15 cellular contexts compared by ENCODE assay signal in genomic region chr12:106120578-106121105, GRCh38. TPM values are rescaled to one million over a fixed set of nuclear protein-coding genes. Genes with fewer than 3 reads are reported as not detected.
DNase-seq lines count a peak whose midpoint lies in the region; ATAC-seq and TF ChIP-seq lines count a peak whose summit lies in the region.
"Had no signal": no experiment of that assay in that cellular context is flagged by ENCODE, and none has a peak within 500 bp of the region (broad histone marks: within the 10 kb centered on the region; RNA-seq: fewer than 3 reads in every experiment).

No MANE protein-coding gene starts in this region.

- no peak overlapping the region for H3K56ac ChIP-seq in IMR-90 (ENCODE audit: extremely low read depth, insufficient read depth, low read length)

- H3K9me3 ChIP-seq in IMR-90 (ENCODE audit: control insufficient read depth, insufficient read depth, low read length): no peaks in the 10 kb centered on the region
- H3K9me3 ChIP-seq in esophagus squamous epithelium: no peaks in the 10 kb centered on the region
- no peaks in the 10 kb centered on the region for H3K9me3 ChIP-seq in liver (ENCODE audit: control insufficient read depth in 4 of 4, low read length in 3 of 4)
- no peaks in the 10 kb centered on the region for H3K9me3 ChIP-seq in skeletal muscle tissue (ENCODE audit: control insufficient read depth in 3 of 3, low read length in 3 of 3)

- no peak overlapping the region for H4K8ac ChIP-seq in IMR-90 (ENCODE audit: low read depth in 2 of 2, low read length in 2 of 2)

- no peak overlapping the region for H3K23ac ChIP-seq in IMR-90 (ENCODE audit: low read depth, low read length)

- no peak for DNase-seq in IMR-90
- DNase-seq in esophagus squamous epithelium (lab: John Stamatoyannopoulos, UW): no peak
- DNase-seq in GM03348 (ENCODE audit: low spot score): no peak
- no peak for DNase-seq in RWPE1 (ENCODE audit: low spot score)
- no peak for DNase-seq in NCI-H128 (lab: John Stamatoyannopoulos, UW; ENCODE audit: unreplicated experiment)
- DNase-seq: activated CD4-positive, alpha-beta memory T cell treated with anti-CD3 and anti-CD28 coated beads for 36 hours; activated T-cell treated with anti-CD3 and anti-CD28 coated beads, Interleukin-2, amount 50 U/mL, for 4 hours; HCEC 1CT; MV-4-11; PC-9 had no signal

- no peak overlapping the region for H2BK20ac ChIP-seq in IMR-90 (ENCODE audit: low read depth, low read length)

- in situ Hi-C loops in IMR-90 (cut with MboI; ENCODE audit: low sequenced_read_pairs): no loop called here

- TF ChIP-seq RAD21 in IMR-90 (IDR thresholded peaks at IDR 0.05; ENCODE audit: low read length): no peak
- TF ChIP-seq RAD21 in liver (IDR thresholded peaks at IDR 0.05): peak; percentile 50 to 62

- no peak overlapping the region for H3K14ac ChIP-seq in IMR-90 (replicated peaks; ENCODE audit: low read depth, low read length)

- no peak overlapping the region for H2AFZ ChIP-seq in IMR-90 (replicated peaks; ENCODE audit: low read length, poor library complexity)
- H2AFZ ChIP-seq: PC-9 had no signal

- H2AK9ac ChIP-seq in IMR-90 (replicated peaks; ENCODE audit: low read depth, low read length, poor library complexity): no peak overlapping the region

- H3K27ac ChIP-seq in IMR-90 (ENCODE audit: insufficient read depth, low read length) (no peak overlapping the region), esophagus squamous epithelium (peak overlapping the region in 3 of 4 donors; percentile 30 to 77 (median 67)), liver (ENCODE audit: low read depth in 1 of 2, low read length in 2 of 2) (peak overlapping the region; percentile 87 to 89), skeletal muscle tissue (ENCODE audit: low read depth, low read length) (peak overlapping the region; percentile 39), RWPE1 (no peak overlapping the region)
- H3K27ac ChIP-seq: PC-9 had no signal

- intact Hi-C loops in IMR-90 (cut with micrococcal nuclease) (no loop called here), esophagus squamous epithelium (cut with DNase I) (no loop called here)

- H3K9me1 ChIP-seq in IMR-90 (ENCODE audit: insufficient read depth, low read length): peaks cover 15% of the 10 kb centered on the region

- peaks cover 50 to 85% of the 10 kb centered on the region in 2 experiments for H3K79me1 ChIP-seq in IMR-90 (ENCODE audit: low read depth in 1 of 2, low read length in 2 of 2)

- no peak for TF ChIP-seq POLR2A in IMR-90 (IDR thresholded peaks at IDR 0.05; ENCODE audit: low read depth, low read length)
- no peak for TF ChIP-seq POLR2A in esophagus squamous epithelium (IDR thresholded peaks at IDR 0.05)

- TF ChIP-seq CTCF in IMR-90 (conservative IDR thresholded peaks at IDR 0.05; ENCODE audit: low read depth, low read length) (no peak), esophagus squamous epithelium (IDR thresholded peaks at IDR 0.05) (no peak), liver (IDR thresholded peaks at IDR 0.05; ENCODE audit: low read depth, low read length, missing input control) (no peak), RWPE1 (conservative IDR thresholded peaks at IDR 0.05; ENCODE audit: low read depth) (no peak)

- peaks cover 8% of the 10 kb centered on the region for H4K20me1 ChIP-seq in IMR-90 (ENCODE audit: insufficient read depth, low read length)

- H3K27me3 ChIP-seq in IMR-90 (ENCODE audit: control insufficient read depth, insufficient read depth, low read length) (no peaks in the 10 kb centered on the region), esophagus squamous epithelium (peaks cover 0 to 33% (median 0%) of the 10 kb centered on the region in 4 donors), liver (ENCODE audit: control insufficient read depth in 4 of 4, insufficient read depth in 4 of 4, low read length in 3 of 4) (no peaks in the 10 kb centered on the region), skeletal muscle tissue (ENCODE audit: control insufficient read depth in 3 of 3, insufficient read depth in 3 of 3, low read length in 3 of 3) (no peaks in the 10 kb centered on the region)

- no peak overlapping the region for H3K4me3 ChIP-seq in IMR-90 (ENCODE audit: insufficient read depth, low read depth, low read length)
- H3K4me3 ChIP-seq in esophagus squamous epithelium: no peak overlapping the region
- H3K4me3 ChIP-seq in liver (ENCODE audit: low read depth in 1 of 3, low read length in 3 of 3): no peak overlapping the region
- H3K4me3 ChIP-seq in skeletal muscle tissue (ENCODE audit: low read length in 3 of 3): no peak overlapping the region
- H3K4me3 ChIP-seq: GM12878, PC-9 had no signal

- no peak for ATAC-seq in IMR-90 (ENCODE audit: low read depth)
- ATAC-seq in HG02885 (IDR thresholded peaks at IDR 0.05; ENCODE audit: poor library complexity, unreplicated experiment): no peak
- ATAC-seq: activated T-cell treated with anti-CD3 and anti-CD28 coated beads, Interleukin-2, amount 50 U/mL, for 4 hours; esophagus mucosa; GM12878 had no signal

- 76% methylated on average over 4 of the region's 7 CpGs; no CpG with 5 or more reads in 1 of the 2 experiments for WGBS in IMR-90 (ENCODE audit: extremely low coverage in 2 of 2, insufficient read length in 1 of 2), 2 experiments
- WGBS in esophagus squamous epithelium, 2 donors: 59 to 79% methylated on average over 6 to 7 of the region's 7 CpGs
- 18% methylated on average over 7 of the region's 7 CpGs for WGBS in liver

- H2AK5ac ChIP-seq in IMR-90 (ENCODE audit: low read depth, low read length): no peak overlapping the region; the same call in 1 of the 2 replicates

- H2BK15ac ChIP-seq in IMR-90 (ENCODE audit: low read depth, low read length): no peak overlapping the region

- no peak overlapping the region for H3K4me2 ChIP-seq in IMR-90 (ENCODE audit: low read depth, low read length)
- H3K4me2 ChIP-seq: PC-9 had no signal

- dilution Hi-C loops in IMR-90 (cut with HindIII; ENCODE audit: low sequenced_read_pairs, unreplicated experiment): no loop called here

- CTCF ChIA-PET in IMR-90 (lab: Yijun Ruan, JAX): no interaction called here
- CTCF ChIA-PET in RWPE1 (lab: Yijun Ruan, JAX): no interaction called here

- H3K9ac ChIP-seq in IMR-90 (ENCODE audit: low read depth, low read length): no peak overlapping the region
- H3K9ac ChIP-seq in liver (ENCODE audit: low read depth in 1 of 2, low read length in 2 of 2): peak overlapping the region in 1 of 2 donors; percentile 8
- no peak overlapping the region for H3K9ac ChIP-seq in skeletal muscle tissue (ENCODE audit: low read depth in 1 of 3, low read length in 3 of 3)

- no peak overlapping the region for H4K91ac ChIP-seq in IMR-90 (ENCODE audit: insufficient read depth, low read depth, low read length)

- no TSS peak for BruUV-seq in IMR-90 (replicated peaks; lab: Mats Ljungman, UMichigan)

- POLR2A ChIA-PET in IMR-90 (lab: Charles Lee; ENCODE audit: unreplicated experiment): no interaction called here
- POLR2A ChIA-PET in RWPE1 (lab: Yijun Ruan, JAX; ENCODE audit: low non-redundant PET): no interaction called here

- no peaks in the 10 kb centered on the region for H3K36me3 ChIP-seq in IMR-90 (ENCODE audit: control insufficient read depth, insufficient read depth, low read length)
- no peaks in the 10 kb centered on the region for H3K36me3 ChIP-seq in esophagus squamous epithelium
- H3K36me3 ChIP-seq in liver (ENCODE audit: control insufficient read depth in 4 of 4, insufficient read depth in 3 of 4, low read depth in 1 of 4, low read length in 3 of 4): no peaks in the 10 kb centered on the region
- H3K36me3 ChIP-seq in skeletal muscle tissue (ENCODE audit: control insufficient read depth in 3 of 3, insufficient read depth in 3 of 3, low read length in 3 of 3): no peaks in the 10 kb centered on the region

- H3K4ac ChIP-seq in IMR-90 (ENCODE audit: low read depth, low read length): no peak overlapping the region

- no peak overlapping the region for H2BK120ac ChIP-seq in IMR-90 (ENCODE audit: low read depth, low read length)

- no peak overlapping the region for H2BK5ac ChIP-seq in IMR-90 (ENCODE audit: low read depth, low read length, poor library complexity, severe bottlenecking)

- H3K18ac ChIP-seq in IMR-90 (ENCODE audit: low read depth, low read length): no peak overlapping the region; the same call in 1 of the 2 replicates

- H3K4me1 ChIP-seq in IMR-90 (ENCODE audit: control insufficient read depth, insufficient read depth, low read length) (peaks cover 5% of the 10 kb centered on the region), esophagus squamous epithelium (peaks cover 0 to 59% (median 3%) of the 10 kb centered on the region in 3 donors), liver (ENCODE audit: control insufficient read depth in 4 of 4, insufficient read depth in 4 of 4, low read length in 3 of 4) (peaks cover 15 to 55% (median 34%) of the 10 kb centered on the region in 4 donors), skeletal muscle tissue (ENCODE audit: control insufficient read depth in 3 of 3, insufficient read depth in 3 of 3, low read length in 3 of 3) (peaks cover 70 to 76% (median 74%) of the 10 kb centered on the region in 3 donors)

- H4K5ac ChIP-seq in IMR-90 (ENCODE audit: low read depth, low read length): no peak overlapping the region

TF ChIP-seq in IMR-90, 13 proteins besides CTCF, POLR2A, EP300 and RAD21:
- TF ChIP-seq MXI1 (IDR thresholded peaks at IDR 0.05; ENCODE audit: borderline replicate concordance, low read depth, low read length) (no peak), NFE2L2 (IDR thresholded peaks at IDR 0.05; ENCODE audit: low read depth, low read length) (no peak), CHD1 (IDR thresholded peaks at IDR 0.05; ENCODE audit: low read depth, low read length) (no peak), CEBPB (IDR thresholded peaks at IDR 0.05; ENCODE audit: low read depth, low read length) (0 out of 2 replicates have a peak, but pooled peaks have one; percentile 5)

TF ChIP-seq in liver, 16 proteins besides CTCF, POLR2A, EP300 and RAD21 (continues in another document):
- TF ChIP-seq HNF4A (conservative IDR thresholded peaks at IDR 0.05) (peak; percentile 89 to 94), YY1 (IDR thresholded peaks at IDR 0.05) (peak; percentile 91), RXRA (IDR thresholded peaks at IDR 0.05) (peak; percentile 95 to 96), EGR1 (IDR thresholded peaks at IDR 0.05; ENCODE audit: low read depth in 2 of 2) (peak in 1 of 2 donors; percentile 48)

RNA-seq across cellular contexts. Expression of gene NUAK1, which starts 18.1 kb away (rescaled TPM):
- 8.8 and 8.9 TPM in 2 replicates for total RNA-seq in IMR-90 (2012; rRNA removed)
- 4.8 and 4.9 TPM in 2 replicates for polyA plus RNA-seq in IMR-90 (2012; rRNA removed)
- polyA plus RNA-seq in IMR-90 (2012; cell fraction: cytosol; rRNA removed): 3.0 and 3.1 TPM in 2 replicates
- 4.5 and 10.4 TPM in 2 replicates for polyA plus RNA-seq in IMR-90 (2012; cell fraction: nucleus; rRNA removed; ENCODE audit: low replicate concordance)
- total RNA-seq in esophagus squamous epithelium: 1 to 10 TPM; 1.1 to 5.1 (median 2.3) TPM
- total RNA-seq in liver: 1 to 10 TPM; 3.6 to 9.3 TPM
- 1 to 10 TPM; 2.5 to 4.1 TPM for polyA plus RNA-seq in liver
- 9.4 TPM for total RNA-seq in skeletal muscle tissue

Comparison
In these comparisons a context has a peak if more than half of its experiments do, and no peak if none do; other contexts are left out.
1. H3K27ac ChIP-seq: peak in esophagus squamous epithelium (3 of 4), liver (2 of 2) and skeletal muscle tissue (single experiment); none in IMR-90 (single experiment) and RWPE1 (single experiment).